12 cellular contexts compared by ENCODE assay signal in genomic region chr2:9252002-9252357, GRCh38. TPM values are rescaled to one million over a fixed set of nuclear protein-coding genes. Genes with fewer than 3 reads are reported as not detected.
DNase-seq lines count a peak whose midpoint lies in the region; ATAC-seq and TF ChIP-seq lines count a peak whose summit lies in the region.
"Had no signal": no experiment of that assay in that cellular context is flagged by ENCODE, and none has a peak within 500 bp of the region (broad histone marks: within the 10 kb centered on the region; RNA-seq: fewer than 3 reads in every experiment).

No MANE protein-coding gene starts in this region.

- H3K27ac ChIP-seq in adrenal gland (peak overlapping the region in 2 of 5 donors; percentile 42 to 45), skeletal muscle tissue (ENCODE audit: low read depth, low read length) (peak overlapping the region; percentile 10)
- no peak overlapping the region for H3K27ac ChIP-seq in effector memory CD4-positive, alpha-beta T cell (ENCODE audit: insufficient read depth, low read length, poor library complexity, severe bottlenecking)
- H3K27ac ChIP-seq: ovary had no signal

- DNase-seq in HFFc6, result no peak
- peak in 4 of 7 donors; percentile 32 to 54 (median 48) for DNase-seq in adrenal gland
- no peak for DNase-seq in left ventricle myocardium superior
- no peak for DNase-seq in effector memory CD4-positive, alpha-beta T cell
- no peak for DNase-seq in NOMO-1 treated with DMSO at 0.1 percent for 48 hours (lab: John Stamatoyannopoulos, UW; ENCODE audit: unreplicated experiment)
- no peak for DNase-seq in A172 (ENCODE audit: low spot score)
- no peak for DNase-seq in NCI-H2227 treated with DMSO at 0.1 percent for 48 hours (lab: John Stamatoyannopoulos, UW)
- DNase-seq: left colon; ovary; stimulated activated CD4-positive, alpha-beta T cell treated with anti-CD3 and anti-CD28 coated beads, Interleukin-4, amount 100 ng/mL, for 1 hour; stimulated activated naive CD8-positive, alpha-beta T cell treated with anti-CD3 and anti-CD28 coated beads, Interleukin-15, amount 100 ng/mL, for 72 hours had no signal

- no peak overlapping the region for H3K9ac ChIP-seq in skeletal muscle tissue (ENCODE audit: low read depth in 1 of 3, low read length in 3 of 3)

- no peak for TF ChIP-seq POLR2A in adrenal gland (IDR thresholded peaks at IDR 0.05)

- H3K27me3 Mint-ChIP-seq in HFFc6 (ENCODE audit: insufficient read depth), result peaks cover 3% of the 10 kb centered on the region

- TF ChIP-seq CTCF in HFFc6 (IDR thresholded peaks at IDR 0.05), result no peak
- no peak for TF ChIP-seq CTCF in adrenal gland (IDR thresholded peaks at IDR 0.05)

- peaks cover 83% of the 10 kb centered on the region for H3K4me1 Mint-ChIP-seq in HFFc6 (ENCODE audit: low read depth)
- H3K4me1 Mint-ChIP-seq: stimulated activated naive CD8-positive, alpha-beta T cell treated with anti-CD3 and anti-CD28 coated beads, Interleukin-15, amount 100 ng/mL, for 72 hours had no signal

- H3K27me3 ChIP-seq in adrenal gland, result no peaks in the 10 kb centered on the region
- no peaks in the 10 kb centered on the region for H3K27me3 ChIP-seq in skeletal muscle tissue (ENCODE audit: control insufficient read depth in 3 of 3, insufficient read depth in 3 of 3, low read length in 3 of 3)
- no peaks in the 10 kb centered on the region for H3K27me3 ChIP-seq in effector memory CD4-positive, alpha-beta T cell (replicated peaks; ENCODE audit: control insufficient read depth, insufficient read depth, low read length, poor library complexity, severe bottlenecking)
- H3K27me3 ChIP-seq: ovary had no signal

- H3K4me3 Mint-ChIP-seq in HFFc6, result peak overlapping the region; percentile 71
- H3K4me3 Mint-ChIP-seq: stimulated activated naive CD8-positive, alpha-beta T cell treated with anti-CD3 and anti-CD28 coated beads, Interleukin-15, amount 100 ng/mL, for 72 hours had no signal

- intact Hi-C loops in adrenal gland (cut with DNase I), result no loop called here
- intact Hi-C loops in left ventricle myocardium superior (cut with micrococcal nuclease), result no loop called here

- H3K36me3 Mint-ChIP-seq in HFFc6 (ENCODE audit: low read depth), result peaks cover 14% of the 10 kb centered on the region

- peak overlapping the region; percentile 90 for H3K27ac Mint-ChIP-seq in HFFc6
- H3K27ac Mint-ChIP-seq: stimulated activated naive CD8-positive, alpha-beta T cell treated with anti-CD3 and anti-CD28 coated beads, Interleukin-15, amount 100 ng/mL, for 72 hours had no signal

- no peaks in the 10 kb centered on the region for H3K9me3 Mint-ChIP-seq in HFFc6
- H3K9me3 Mint-ChIP-seq: stimulated activated naive CD8-positive, alpha-beta T cell treated with anti-CD3 and anti-CD28 coated beads, Interleukin-15, amount 100 ng/mL, for 72 hours had no signal

- H3K4me1 ChIP-seq in adrenal gland (replicated peaks in 1 of 2) (peaks cover 5 to 30% of the 10 kb centered on the region in 2 donors), skeletal muscle tissue (ENCODE audit: control insufficient read depth in 3 of 3, insufficient read depth in 3 of 3, low read length in 3 of 3) (peaks cover 39 to 45% (median 44%) of the 10 kb centered on the region in 3 donors)
- no peaks in the 10 kb centered on the region for H3K4me1 ChIP-seq in effector memory CD4-positive, alpha-beta T cell (ENCODE audit: control insufficient read depth, insufficient read depth, low read length, poor library complexity, severe bottlenecking)

- H3K36me3 ChIP-seq in adrenal gland (replicated peaks in 1 of 2) (no peaks in the 10 kb centered on the region), skeletal muscle tissue (ENCODE audit: control insufficient read depth in 3 of 3, insufficient read depth in 3 of 3, low read length in 3 of 3) (no peaks in the 10 kb centered on the region)
- no peaks in the 10 kb centered on the region for H3K36me3 ChIP-seq in effector memory CD4-positive, alpha-beta T cell (ENCODE audit: control insufficient read depth, insufficient read depth, low read length)
- H3K36me3 ChIP-seq: ovary had no signal

- WGBS in adrenal gland, 4 donors, result 31 to 42% (median 34%) methylated on average over 5 of the region's 5 CpGs

- H3K4me3 ChIP-seq in adrenal gland (no peak overlapping the region), skeletal muscle tissue (ENCODE audit: low read length in 3 of 3) (no peak overlapping the region)
- H3K4me3 ChIP-seq in effector memory CD4-positive, alpha-beta T cell (ENCODE audit: insufficient read depth, low read depth, low read length, poor library complexity, severe bottlenecking), result no peak overlapping the region
- H3K4me3 ChIP-seq: ovary had no signal

- peak; percentile 17 for ATAC-seq in left ventricle myocardium superior
- ATAC-seq: left colon; stimulated activated naive CD8-positive, alpha-beta T cell treated with anti-CD3 and anti-CD28 coated beads, Interleukin-15, amount 100 ng/mL, for 72 hours had no signal

- H3K9me3 ChIP-seq in adrenal gland (replicated peaks in 1 of 3) (no peaks in the 10 kb centered on the region), skeletal muscle tissue (ENCODE audit: control insufficient read depth in 3 of 3, low read length in 3 of 3) (no peaks in the 10 kb centered on the region)
- H3K9me3 ChIP-seq in effector memory CD4-positive, alpha-beta T cell (ENCODE audit: control insufficient read depth, low read length), result no peaks in the 10 kb centered on the region
- H3K9me3 ChIP-seq: ovary had no signal

RNA-seq across cellular contexts. Expression of gene ASAP2, which starts 45.4 kb away (rescaled TPM):
- 10 to 100 TPM; 31.2 to 37.4 (median 34.3) TPM for total RNA-seq in HFFc6 (2021; fragmentation: NEBNext Ultra II Directional; extraction: Animal tissue kit (Norgen Biotek cat#: 25700))
- total RNA-seq in adrenal gland (10 to 100 TPM in 2 of 8 donors, 1 to 10 TPM in 6; 5.4 to 12.9 (median 8.4) TPM), left ventricle myocardium superior (10.1 TPM), skeletal muscle tissue (17.7 TPM)
- 10 to 100 TPM in 1 of 3 donors, 1 to 10 TPM in 2; 5.4 to 10.5 (median 7.8) TPM for polyA plus RNA-seq in adrenal gland
- 20.4 and 24.4 TPM in 2 replicates for total RNA-seq in A172 (2014; rRNA removed; shearing (Covaris generic))

Comparison
In these comparisons a context has a peak if more than half of its experiments do, and no peak if none do; other contexts are left out.
1. DNase-seq: peak in adrenal gland (4 of 7); none in HFFc6 (single experiment), left ventricle myocardium superior (single experiment), effector memory CD4-positive, alpha-beta T cell (0 of 3), NOMO-1 treated with DMSO at 0.1 percent for 48 hours (single experiment), A172 (single experiment) and NCI-H2227 treated with DMSO at 0.1 percent for 48 hours (single experiment).